8 cellular contexts compared by ENCODE assay signal in genomic region chr9:137241490-137242328, GRCh38. TPM values are rescaled to one million over a fixed set of nuclear protein-coding genes. Genes with fewer than 3 reads are reported as not detected.
DNase-seq lines count a peak whose midpoint lies in the region; ATAC-seq and TF ChIP-seq lines count a peak whose summit lies in the region.

No MANE protein-coding gene starts in this region.

- DNase-seq in AG10803 (ENCODE audit: low read depth), result peak; percentile 42
- DNase-seq in NCI-H524 (lab: John Stamatoyannopoulos, UW), result peak; percentile 55 to 82
- DNase-seq in activated T-cell treated with anti-CD3 and anti-CD28 coated beads, Interleukin-2, amount 50 U/mL, for 48 hours, result peak; percentile 70 to 78
- peak; percentile 37 for DNase-seq in fibroblast of lung (ENCODE audit: low read depth in 2 of 2)
- no peak for DNase-seq in SKM-1 (lab: John Stamatoyannopoulos, UW; ENCODE audit: unreplicated experiment)

- TF ChIP-seq CTCF in AG10803 (conservative IDR thresholded peaks at IDR 0.05; ENCODE audit: low read length) (no peak), fibroblast of lung (conservative IDR thresholded peaks at IDR 0.05 in 1 of 2, IDR thresholded peaks at IDR 0.05 in 1 of 2; ENCODE audit: low read depth in 1 of 2, low read length in 2 of 2) (no peak)

- H3K79me2 ChIP-seq in fibroblast of lung (ENCODE audit: control insufficient read depth, insufficient read depth, low read length), result peaks cover 38% of the 10 kb centered on the region

- H3K4me1 ChIP-seq in fibroblast of lung (ENCODE audit: control insufficient read depth, extremely low read depth, insufficient read depth, low read length), result peaks cover 6% of the 10 kb centered on the region
- H3K4me1 ChIP-seq in neuron (ENCODE audit: insufficient read depth, low read length), result peaks cover 22% of the 10 kb centered on the region

- H2AFZ ChIP-seq in fibroblast of lung (ENCODE audit: low read length) (no peak overlapping the region), neuron (ENCODE audit: low read depth, low read length) (no peak overlapping the region)

- no peaks in the 10 kb centered on the region for H4K20me1 ChIP-seq in fibroblast of lung (ENCODE audit: control insufficient read depth, extremely low read depth, insufficient read depth, low read length)

- H3K36me3 ChIP-seq in fibroblast of lung (ENCODE audit: control insufficient read depth, insufficient read depth, low read length) (peaks cover 18% of the 10 kb centered on the region), neuron (ENCODE audit: insufficient read depth, low read length) (peaks cover 23% of the 10 kb centered on the region)

- H3K9me3 ChIP-seq in fibroblast of lung (ENCODE audit: control insufficient read depth, insufficient read depth, low read depth, low read length), result no peaks in the 10 kb centered on the region
- H3K9me3 ChIP-seq in neuron (ENCODE audit: low read length), result no peaks in the 10 kb centered on the region

- H3K27ac ChIP-seq in fibroblast of lung (ENCODE audit: insufficient read depth, low read length), result peak overlapping the region; percentile 82
- peak overlapping the region; percentile 61 for H3K27ac ChIP-seq in temporal lobe (ENCODE audit: low read depth, low read length)

- H3K4me3 ChIP-seq in AG10803 (ENCODE audit: low read length) (peak overlapping the region; percentile 76), fibroblast of lung (replicated peaks in 1 of 4; ENCODE audit: control extremely low read depth in 1 of 4, insufficient read depth in 1 of 4, low read depth in 3 of 4, low read length in 4 of 4) (peak overlapping the region; percentile 72 to 98 (median 88)), neuron (ENCODE audit: low read length) (peak overlapping the region; percentile 89)

- ATAC-seq in GM21529 (IDR thresholded peaks at IDR 0.05; ENCODE audit: unreplicated experiment), result peak; percentile 4

- H3K9ac ChIP-seq in fibroblast of lung (ENCODE audit: insufficient read depth, low read length), result peak overlapping the region; percentile 84

- peak overlapping the region; percentile 84 for H3K4me2 ChIP-seq in fibroblast of lung (ENCODE audit: extremely low read depth, insufficient read depth, low read length)

- H3K27me3 ChIP-seq in fibroblast of lung (ENCODE audit: control insufficient read depth, insufficient read depth, low read length) (no peaks in the 10 kb centered on the region), neuron (ENCODE audit: insufficient read depth, low read length) (no peaks in the 10 kb centered on the region)

RNA-seq across cellular contexts. Expression of gene TUBB4B, which starts 0.6 kb away (rescaled TPM):
- total RNA-seq in fibroblast of lung (106 and 111 TPM in 2 replicates), temporal lobe (76.5 TPM)
- polyA plus RNA-seq in fibroblast of lung, result 332 and 663 TPM in 2 replicates
- 417 and 877 TPM in 2 replicates for polyA plus RNA-seq in fibroblast of lung (2012)
- 443 and 880 TPM in 2 replicates for polyA minus RNA-seq in fibroblast of lung (ENCODE audit: low replicate concordance)

RNA-seq across cellular contexts. Expression of gene STPG3, which starts 9.4 kb away (rescaled TPM):
- total RNA-seq in fibroblast of lung (not detected in 2 replicates), temporal lobe (not detected)
- not detected in 2 replicates for polyA plus RNA-seq in fibroblast of lung
- polyA plus RNA-seq in fibroblast of lung (2012), result not detected in 2 replicates
- polyA minus RNA-seq in fibroblast of lung (ENCODE audit: low replicate concordance), result not detected in 2 replicates

RNA-seq across cellular contexts. Expression of gene SLC34A3, which starts 11.0 kb away (rescaled TPM):
- total RNA-seq in fibroblast of lung (not detected in 2 replicates), temporal lobe (not detected)
- polyA plus RNA-seq in fibroblast of lung, result not detected in 2 replicates
- not detected in 2 replicates for polyA plus RNA-seq in fibroblast of lung (2012)
- not detected in 2 replicates for polyA minus RNA-seq in fibroblast of lung (ENCODE audit: low replicate concordance)

RNA-seq across cellular contexts. Expression of gene NELFB, which starts 13.4 kb away (rescaled TPM):
- total RNA-seq in fibroblast of lung, result 40.6 and 50.0 TPM in 2 replicates
- polyA plus RNA-seq in fibroblast of lung, result 23.5 and 32.7 TPM in 2 replicates
- 37.9 and 59.3 TPM in 2 replicates for polyA plus RNA-seq in fibroblast of lung (2012)
- 19.7 and 34.2 TPM in 2 replicates for polyA minus RNA-seq in fibroblast of lung (ENCODE audit: low replicate concordance)
- 32.2 TPM for total RNA-seq in temporal lobe

RNA-seq across cellular contexts. Expression of gene RNF224, which starts 14.4 kb away (rescaled TPM):
- total RNA-seq in fibroblast of lung, result under 0.01 TPM in 1 of 2 replicates, not detected in the other
- not detected in 2 replicates for polyA plus RNA-seq in fibroblast of lung
- polyA plus RNA-seq in fibroblast of lung (2012), result not detected in 2 replicates
- not detected in 2 replicates for polyA minus RNA-seq in fibroblast of lung (ENCODE audit: low replicate concordance)
- under 0.01 TPM for total RNA-seq in temporal lobe
